Comparison of ENCODE assay signal across 1 cellular context in genomic region chr19:46704379-46705076, GRCh38.
TF ChIP-seq lines count a peak whose summit lies in the region.

No MANE protein-coding gene starts in this region.

TF ChIP-seq in GM23338, 12 proteins besides CTCF, POLR2A, EP300 and RAD21 (continued from another document):
- TF ChIP-seq, protein P1, sequence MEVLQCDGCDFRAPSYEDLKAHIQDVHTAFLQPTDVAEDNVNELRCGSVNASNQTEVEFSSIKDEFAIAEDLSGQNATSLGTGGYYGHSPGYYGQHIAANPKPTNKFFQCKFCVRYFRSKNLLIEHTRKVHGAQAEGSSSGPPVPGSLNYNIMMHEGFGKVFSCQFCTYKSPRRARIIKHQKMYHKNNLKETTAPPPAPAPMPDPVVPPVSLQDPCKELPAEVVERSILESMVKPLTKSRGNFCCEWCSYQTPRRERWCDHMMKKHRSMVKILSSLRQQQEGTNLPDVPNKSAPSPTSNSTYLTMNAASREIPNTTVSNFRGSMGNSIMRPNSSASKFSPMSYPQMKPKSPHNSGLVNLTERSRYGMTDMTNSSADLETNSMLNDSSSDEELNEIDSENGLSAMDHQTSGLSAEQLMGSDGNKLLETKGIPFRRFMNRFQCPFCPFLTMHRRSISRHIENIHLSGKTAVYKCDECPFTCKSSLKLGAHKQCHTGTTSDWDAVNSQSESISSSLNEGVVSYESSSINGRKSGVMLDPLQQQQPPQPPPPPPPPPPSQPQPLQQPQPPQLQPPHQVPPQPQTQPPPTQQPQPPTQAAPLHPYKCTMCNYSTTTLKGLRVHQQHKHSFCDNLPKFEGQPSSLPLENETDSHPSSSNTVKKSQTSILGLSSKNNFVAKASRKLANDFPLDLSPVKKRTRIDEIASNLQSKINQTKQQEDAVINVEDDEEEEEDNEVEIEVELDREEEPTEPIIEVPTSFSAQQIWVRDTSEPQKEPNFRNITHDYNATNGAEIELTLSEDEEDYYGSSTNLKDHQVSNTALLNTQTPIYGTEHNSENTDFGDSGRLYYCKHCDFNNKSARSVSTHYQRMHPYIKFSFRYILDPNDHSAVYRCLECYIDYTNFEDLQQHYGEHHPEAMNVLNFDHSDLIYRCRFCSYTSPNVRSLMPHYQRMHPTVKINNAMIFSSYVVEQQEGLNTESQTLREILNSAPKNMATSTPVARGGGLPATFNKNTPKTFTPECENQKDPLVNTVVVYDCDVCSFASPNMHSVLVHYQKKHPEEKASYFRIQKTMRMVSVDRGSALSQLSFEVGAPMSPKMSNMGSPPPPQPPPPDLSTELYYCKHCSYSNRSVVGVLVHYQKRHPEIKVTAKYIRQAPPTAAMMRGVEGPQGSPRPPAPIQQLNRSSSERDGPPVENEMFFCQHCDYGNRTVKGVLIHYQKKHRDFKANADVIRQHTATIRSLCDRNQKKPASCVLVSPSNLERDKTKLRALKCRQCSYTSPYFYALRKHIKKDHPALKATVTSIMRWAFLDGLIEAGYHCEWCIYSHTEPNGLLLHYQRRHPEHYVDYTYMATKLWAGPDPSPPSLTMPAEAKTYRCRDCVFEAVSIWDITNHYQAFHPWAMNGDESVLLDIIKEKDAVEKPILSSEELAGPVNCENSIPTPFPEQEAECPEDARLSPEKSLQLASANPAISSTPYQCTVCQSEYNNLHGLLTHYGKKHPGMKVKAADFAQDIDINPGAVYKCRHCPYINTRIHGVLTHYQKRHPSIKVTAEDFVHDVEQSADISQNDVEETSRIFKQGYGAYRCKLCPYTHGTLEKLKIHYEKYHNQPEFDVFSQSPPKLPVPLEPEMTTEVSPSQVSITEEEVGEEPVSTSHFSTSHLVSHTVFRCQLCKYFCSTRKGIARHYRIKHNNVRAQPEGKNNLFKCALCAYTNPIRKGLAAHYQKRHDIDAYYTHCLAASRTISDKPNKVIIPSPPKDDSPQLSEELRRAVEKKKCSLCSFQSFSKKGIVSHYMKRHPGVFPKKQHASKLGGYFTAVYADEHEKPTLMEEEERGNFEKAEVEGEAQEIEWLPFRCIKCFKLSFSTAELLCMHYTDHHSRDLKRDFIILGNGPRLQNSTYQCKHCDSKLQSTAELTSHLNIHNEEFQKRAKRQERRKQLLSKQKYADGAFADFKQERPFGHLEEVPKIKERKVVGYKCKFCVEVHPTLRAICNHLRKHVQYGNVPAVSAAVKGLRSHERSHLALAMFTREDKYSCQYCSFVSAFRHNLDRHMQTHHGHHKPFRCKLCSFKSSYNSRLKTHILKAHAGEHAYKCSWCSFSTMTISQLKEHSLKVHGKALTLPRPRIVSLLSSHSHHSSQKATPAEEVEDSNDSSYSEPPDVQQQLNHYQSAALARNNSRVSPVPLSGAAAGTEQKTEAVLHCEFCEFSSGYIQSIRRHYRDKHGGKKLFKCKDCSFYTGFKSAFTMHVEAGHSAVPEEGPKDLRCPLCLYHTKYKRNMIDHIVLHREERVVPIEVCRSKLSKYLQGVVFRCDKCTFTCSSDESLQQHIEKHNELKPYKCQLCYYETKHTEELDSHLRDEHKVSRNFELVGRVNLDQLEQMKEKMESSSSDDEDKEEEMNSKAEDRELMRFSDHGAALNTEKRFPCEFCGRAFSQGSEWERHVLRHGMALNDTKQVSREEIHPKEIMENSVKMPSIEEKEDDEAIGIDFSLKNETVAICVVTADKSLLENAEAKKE (CRISPR knock-in tag; IDR thresholded peaks at IDR 0.05): no peak
- TF ChIP-seq, protein P2, sequence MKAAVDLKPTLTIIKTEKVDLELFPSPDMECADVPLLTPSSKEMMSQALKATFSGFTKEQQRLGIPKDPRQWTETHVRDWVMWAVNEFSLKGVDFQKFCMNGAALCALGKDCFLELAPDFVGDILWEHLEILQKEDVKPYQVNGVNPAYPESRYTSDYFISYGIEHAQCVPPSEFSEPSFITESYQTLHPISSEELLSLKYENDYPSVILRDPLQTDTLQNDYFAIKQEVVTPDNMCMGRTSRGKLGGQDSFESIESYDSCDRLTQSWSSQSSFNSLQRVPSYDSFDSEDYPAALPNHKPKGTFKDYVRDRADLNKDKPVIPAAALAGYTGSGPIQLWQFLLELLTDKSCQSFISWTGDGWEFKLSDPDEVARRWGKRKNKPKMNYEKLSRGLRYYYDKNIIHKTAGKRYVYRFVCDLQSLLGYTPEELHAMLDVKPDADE (IDR thresholded peaks at IDR 0.05): no peak
- TF ChIP-seq EZH2 (IDR thresholded peaks at IDR 0.05; ENCODE audit: low read depth, unreplicated experiment): no peak
